ENCODE assay signal across 11 cellular contexts in the genomic region with DNA sequence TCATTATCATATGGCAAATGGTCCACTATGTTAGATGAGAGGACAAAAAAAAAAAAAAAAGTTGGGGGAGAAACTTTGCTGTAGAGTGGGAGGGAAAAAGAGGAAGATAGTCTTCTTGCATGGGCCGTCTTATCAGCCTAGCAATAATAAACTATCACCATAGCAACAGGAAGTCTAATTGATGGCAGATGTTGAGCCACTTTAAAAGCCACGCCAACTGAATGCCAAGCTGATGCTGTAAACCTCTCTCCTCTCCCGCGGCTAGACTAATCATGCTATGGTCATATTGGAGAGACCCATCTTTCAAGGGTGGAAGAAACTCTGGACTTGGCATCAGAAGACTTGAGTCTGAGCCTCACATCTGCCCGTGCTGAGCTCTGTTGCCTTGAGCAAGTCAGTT.
DNase-seq lines count a peak whose midpoint lies in the region; ATAC-seq and TF ChIP-seq lines count a peak whose summit lies in the region.
"Had no signal": no experiment of that assay in that cellular context is flagged by ENCODE, and none has a peak within 500 bp of the region (broad histone marks: within the 10 kb centered on the region; RNA-seq: fewer than 3 reads in every experiment).

No MANE protein-coding gene starts in this region.

- intact Hi-C loops in lower lobe of right lung (cut with DNase I) = no loop called here

- no peaks in the 10 kb centered on the region for H3K27me3 Mint-ChIP-seq in activated T-cell treated with anti-CD3 and anti-CD28 coated beads, Interleukin-2, amount 50 U/mL, for 24 hours
- H3K27me3 Mint-ChIP-seq: dendritic cell treated with granulocyte-macrophage colony-stimulating factor and Interleukin-4, amounts not matched to agents 40 ng/mL and 50 ng/mL, for 4 days had no signal

- POLR2A ChIA-PET in BJ (lab: Charles Lee) = no interaction called here

- H3K9me3 ChIP-seq in lower lobe of right lung = no peaks in the 10 kb centered on the region

- ATAC-seq in lower lobe of right lung (peak; percentile 53 to 68), GM21381 (IDR thresholded peaks at IDR 0.05; ENCODE audit: unreplicated experiment) (no peak)

- TF ChIP-seq CTCF in BJ (IDR thresholded peaks at IDR 0.05; ENCODE audit: insufficient read depth, low read depth, low read length) = no peak
- TF ChIP-seq CTCF in lower lobe of right lung (IDR thresholded peaks at IDR 0.05) = no peak

- H3K4me3 ChIP-seq in BJ (ENCODE audit: low read depth, low read length) = no peak overlapping the region
- no peak overlapping the region for H3K4me3 ChIP-seq in lower lobe of right lung

- H3K27ac ChIP-seq in lower lobe of right lung = no peak overlapping the region
- H3K27ac ChIP-seq: VCaP had no signal

- DNase-seq in BJ (ENCODE audit: low read depth) (peak; percentile 96), MV-4-11 (lab: John Stamatoyannopoulos, UW) (peak; percentile 89), T1000 (lab: John Stamatoyannopoulos, UW) (peak; percentile 64), lower lobe of right lung (no peak), medulla oblongata (ENCODE audit: extremely low spot score) (no peak), ureter (ENCODE audit: low spot score) (no peak)
- DNase-seq in activated T-cell treated with anti-CD3 and anti-CD28 coated beads, Interleukin-2, amount 50 U/mL, for 24 hours = no peak
- DNase-seq: natural killer cell had no signal

- H3K36me3 Mint-ChIP-seq in activated T-cell treated with anti-CD3 and anti-CD28 coated beads, Interleukin-2, amount 50 U/mL, for 24 hours (ENCODE audit: low read depth) = no peaks in the 10 kb centered on the region
- H3K36me3 Mint-ChIP-seq: natural killer cell had no signal

- H3K9me3 Mint-ChIP-seq in activated T-cell treated with anti-CD3 and anti-CD28 coated beads, Interleukin-2, amount 50 U/mL, for 24 hours = no peaks in the 10 kb centered on the region
- H3K9me3 Mint-ChIP-seq: dendritic cell treated with granulocyte-macrophage colony-stimulating factor and Interleukin-4, amounts not matched to agents 40 ng/mL and 50 ng/mL, for 4 days; natural killer cell had no signal

- H3K27me3 ChIP-seq in BJ (ENCODE audit: control insufficient read depth, insufficient read depth, low read length) = no peaks in the 10 kb centered on the region
- no peaks in the 10 kb centered on the region for H3K27me3 ChIP-seq in lower lobe of right lung (ENCODE audit: low read depth)

- no peak overlapping the region for H3K27ac Mint-ChIP-seq in activated T-cell treated with anti-CD3 and anti-CD28 coated beads, Interleukin-2, amount 50 U/mL, for 24 hours
- H3K27ac Mint-ChIP-seq: dendritic cell treated with granulocyte-macrophage colony-stimulating factor and Interleukin-4, amounts not matched to agents 40 ng/mL and 50 ng/mL, for 4 days; natural killer cell had no signal

- peaks cover 26% of the 10 kb centered on the region for H3K4me1 ChIP-seq in lower lobe of right lung

- H3K4me3 Mint-ChIP-seq in activated T-cell treated with anti-CD3 and anti-CD28 coated beads, Interleukin-2, amount 50 U/mL, for 24 hours = no peak overlapping the region
- H3K4me3 Mint-ChIP-seq: dendritic cell treated with granulocyte-macrophage colony-stimulating factor and Interleukin-4, amounts not matched to agents 40 ng/mL and 50 ng/mL, for 4 days; natural killer cell had no signal

- H3K36me3 ChIP-seq in BJ (ENCODE audit: control insufficient read depth, insufficient read depth, low read length) (no peaks in the 10 kb centered on the region), lower lobe of right lung (no peaks in the 10 kb centered on the region)

- H3K4me1 Mint-ChIP-seq in activated T-cell treated with anti-CD3 and anti-CD28 coated beads, Interleukin-2, amount 50 U/mL, for 24 hours (ENCODE audit: low read depth) = peaks cover 13% of the 10 kb centered on the region

- CTCF ChIA-PET in BJ (lab: Yijun Ruan, JAX) = interaction anchor here (0.6 to 0.7 kb wide), 2 partner anchors 207 to 620 kb away, joined by 3 to 4 read pairs; no protein-coding TSS in a partner anchor

Comparison
In these comparisons a context has a peak if more than half of its experiments do, and no peak if none do; other contexts are left out.
1. DNase-seq: peak in BJ (single experiment), MV-4-11 (single experiment) and T1000 (single experiment); none in lower lobe of right lung (single experiment), medulla oblongata (single experiment), activated T-cell treated with anti-CD3 and anti-CD28 coated beads, Interleukin-2, amount 50 U/mL, for 24 hours (single experiment) and ureter (single experiment).